ENCODE assay signal across 8 cellular contexts in the genomic region with DNA sequence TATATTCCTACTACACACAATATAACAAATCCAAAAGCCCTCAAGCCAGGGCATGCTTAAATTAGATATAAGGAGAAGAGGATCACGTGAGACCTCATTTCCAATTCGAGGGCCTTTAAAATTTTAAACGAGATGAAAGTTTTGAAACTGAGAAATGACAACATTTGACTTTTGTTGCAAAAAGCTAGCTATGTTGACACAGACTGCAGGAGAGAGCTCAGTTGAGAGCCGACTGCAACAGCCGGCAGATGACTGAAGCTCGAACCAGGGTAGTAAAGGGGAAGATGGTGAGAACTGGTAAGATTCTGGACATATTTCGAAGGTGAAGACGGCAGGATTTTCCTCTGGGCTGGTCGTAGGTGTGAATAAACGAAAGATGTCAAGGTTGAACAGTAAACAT. TPM values are rescaled to one million over a fixed set of nuclear protein-coding genes. Genes with fewer than 3 reads are reported as not detected.
A peak's percentile ranks its signal among the peaks of the same experiment; 100 is the strongest.
DNase-seq lines count a peak whose midpoint lies in the region; ATAC-seq lines count a peak whose summit lies in the region.

No MANE protein-coding gene starts in this region.

- H3K9me3 Mint-ChIP-seq in activated naive CD8-positive, alpha-beta T cell treated with anti-CD3 and anti-CD28 coated beads, Interleukin-2, amount 50 U/mL, for 24 hours, result no peaks in the 10 kb centered on the region

- H3K4me3 ChIP-seq in right cardiac atrium (ENCODE audit: low read length) (peak overlapping the region; percentile 77), rectal smooth muscle tissue (ENCODE audit: low read length) (peak overlapping the region; percentile 85)

- H3K27ac ChIP-seq in right cardiac atrium (ENCODE audit: low read length), result peak overlapping the region; percentile 30
- peak overlapping the region; percentile 90 for H3K27ac ChIP-seq in rectal smooth muscle tissue (ENCODE audit: low read depth, low read length)

- H3K9ac ChIP-seq in rectal smooth muscle tissue (ENCODE audit: low read length), result peak overlapping the region; percentile 81

- peaks cover 32% of the 10 kb centered on the region for H3K4me1 Mint-ChIP-seq in activated naive CD8-positive, alpha-beta T cell treated with anti-CD3 and anti-CD28 coated beads, Interleukin-2, amount 50 U/mL, for 24 hours

- no peaks in the 10 kb centered on the region for H3K9me3 ChIP-seq in right cardiac atrium (ENCODE audit: control insufficient read depth, low read length)

- H3K4me1 ChIP-seq in right cardiac atrium (ENCODE audit: control insufficient read depth, insufficient read depth, low read length) (no peaks in the 10 kb centered on the region), rectal smooth muscle tissue (ENCODE audit: control insufficient read depth, insufficient read depth, low read length) (peaks cover 7% of the 10 kb centered on the region)

- peak overlapping the region; percentile 93 for H3K4me3 Mint-ChIP-seq in activated naive CD8-positive, alpha-beta T cell treated with anti-CD3 and anti-CD28 coated beads, Interleukin-2, amount 50 U/mL, for 24 hours

- DNase-seq in NCI-H2227 (lab: John Stamatoyannopoulos, UW; ENCODE audit: unreplicated experiment) (peak; percentile 1), NCI-H2227 treated with DMSO at 0.1 percent for 48 hours (lab: John Stamatoyannopoulos, UW) (no peak), NCI-H146 treated with DMSO at 0.1 percent for 48 hours (lab: John Stamatoyannopoulos, UW; ENCODE audit: unreplicated experiment) (peak; percentile 1), right cardiac atrium (no peak), NCI-H446 treated with DMSO at 0.1 percent for 48 hours (lab: John Stamatoyannopoulos, UW) (no peak)
- DNase-seq in activated naive CD8-positive, alpha-beta T cell treated with anti-CD3 and anti-CD28 coated beads, Interleukin-2, amount 50 U/mL, for 24 hours, result peak; percentile 7

- ATAC-seq in activated naive CD8-positive, alpha-beta T cell treated with anti-CD3 and anti-CD28 coated beads, Interleukin-2, amount 50 U/mL, for 24 hours, result no peak
- peak; percentile 44 to 51 for ATAC-seq in right cardiac atrium
- no peak for ATAC-seq in HG02623 (IDR thresholded peaks at IDR 0.05; ENCODE audit: unreplicated experiment)

- H3K27ac Mint-ChIP-seq in activated naive CD8-positive, alpha-beta T cell treated with anti-CD3 and anti-CD28 coated beads, Interleukin-2, amount 50 U/mL, for 24 hours, result peak overlapping the region; percentile 92

- peaks cover 19% of the 10 kb centered on the region for H3K36me3 Mint-ChIP-seq in activated naive CD8-positive, alpha-beta T cell treated with anti-CD3 and anti-CD28 coated beads, Interleukin-2, amount 50 U/mL, for 24 hours (ENCODE audit: low read depth)

- no peaks in the 10 kb centered on the region for H3K27me3 ChIP-seq in right cardiac atrium (ENCODE audit: control insufficient read depth, insufficient read depth)
- no peaks in the 10 kb centered on the region for H3K27me3 ChIP-seq in rectal smooth muscle tissue (ENCODE audit: control insufficient read depth, insufficient read depth, low read length)

- H3K36me3 ChIP-seq in rectal smooth muscle tissue (ENCODE audit: control insufficient read depth, insufficient read depth, low read length), result no peaks in the 10 kb centered on the region

- 3% methylated on average over 10 of the region's 10 CpGs for WGBS in right cardiac atrium

- intact Hi-C loops in right cardiac atrium (cut with DNase I), result no loop called here

- H3K27me3 Mint-ChIP-seq in activated naive CD8-positive, alpha-beta T cell treated with anti-CD3 and anti-CD28 coated beads, Interleukin-2, amount 50 U/mL, for 24 hours, result peaks cover 4% of the 10 kb centered on the region

RNA-seq across cellular contexts. Expression of gene PRMT9, which starts 0.8 kb away (rescaled TPM):
- 1 to 10 TPM; 5.6 to 7.1 (median 6.4) TPM for total RNA-seq in right cardiac atrium
- polyA plus RNA-seq in right cardiac atrium, result 4.9 TPM

RNA-seq across cellular contexts. Expression of gene ARHGAP10, which starts 48.7 kb away (rescaled TPM):
- total RNA-seq in right cardiac atrium, result 10 to 100 TPM; 43.3 to 54.1 (median 48.7) TPM
- polyA plus RNA-seq in right cardiac atrium, result 36.7 TPM

Comparison
In these comparisons a context has a peak if more than half of its experiments do, and no peak if none do; other contexts are left out.
1. DNase-seq: peak in NCI-H2227 (single experiment), NCI-H146 treated with DMSO at 0.1 percent for 48 hours (single experiment) and activated naive CD8-positive, alpha-beta T cell treated with anti-CD3 and anti-CD28 coated beads, Interleukin-2, amount 50 U/mL, for 24 hours (single experiment); none in NCI-H2227 treated with DMSO at 0.1 percent for 48 hours (single experiment), right cardiac atrium (0 of 3) and NCI-H446 treated with DMSO at 0.1 percent for 48 hours (single experiment).
2. ATAC-seq: peak in right cardiac atrium (2 of 2); none in activated naive CD8-positive, alpha-beta T cell treated with anti-CD3 and anti-CD28 coated beads, Interleukin-2, amount 50 U/mL, for 24 hours (single experiment) and HG02623 (single experiment).